ENCODE assay signal across 1 cellular context in the genomic region with DNA sequence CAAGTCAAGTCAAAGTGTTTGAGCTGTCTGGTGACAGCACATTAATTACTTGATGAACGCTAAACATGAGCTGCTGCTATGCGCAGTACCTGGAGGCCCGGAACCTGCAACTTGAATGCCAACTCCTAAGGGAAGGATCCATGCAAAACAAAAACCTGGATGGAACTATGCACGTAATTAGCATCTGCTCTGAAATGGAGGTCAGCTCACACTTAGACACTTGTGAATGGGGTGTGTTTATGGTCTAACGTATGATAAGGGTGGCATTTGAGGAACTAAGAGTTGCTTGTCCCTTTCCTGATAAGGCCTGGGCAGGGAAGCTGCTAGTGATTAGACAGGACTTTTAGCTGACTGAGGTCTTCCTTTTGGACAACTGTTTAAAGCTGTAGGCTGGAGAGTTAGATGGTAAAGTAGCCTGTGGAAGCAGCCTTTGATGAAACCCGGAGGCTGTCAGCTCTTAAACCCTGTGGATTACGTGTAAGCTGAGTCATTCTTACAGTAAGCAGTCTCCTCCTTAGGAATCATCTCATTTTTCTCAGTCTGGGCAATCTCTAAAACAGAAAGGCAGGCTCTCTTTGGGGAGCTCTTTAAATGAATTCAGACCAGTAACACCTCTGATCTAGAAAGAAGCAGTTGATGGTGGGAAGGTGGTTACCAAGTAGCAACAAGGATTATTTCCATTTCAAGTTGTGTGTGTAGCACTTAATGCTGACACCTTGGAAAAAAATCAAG.
TF ChIP-seq lines count a peak whose summit lies in the region.

No MANE protein-coding gene starts in this region.

TF ChIP-seq in GM12878, 131 proteins besides CTCF, POLR2A, EP300 and RAD21 (continued from another document):
- TF ChIP-seq JUND (IDR thresholded peaks at IDR 0.05; ENCODE audit: low read depth, low read length), result no peak
- TF ChIP-seq GABPA (IDR thresholded peaks at IDR 0.05; ENCODE audit: low read depth), result no peak
- TF ChIP-seq ESRRA (IDR thresholded peaks at IDR 0.05; ENCODE audit: low read length), result no peak
- no peak for TF ChIP-seq KLF5 (IDR thresholded peaks at IDR 0.05; ENCODE audit: partially characterized antibody)
- TF ChIP-seq, protein P1, sequence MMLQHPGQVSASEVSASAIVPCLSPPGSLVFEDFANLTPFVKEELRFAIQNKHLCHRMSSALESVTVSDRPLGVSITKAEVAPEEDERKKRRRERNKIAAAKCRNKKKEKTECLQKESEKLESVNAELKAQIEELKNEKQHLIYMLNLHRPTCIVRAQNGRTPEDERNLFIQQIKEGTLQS (IDR thresholded peaks at IDR 0.05; ENCODE audit: borderline replicate concordance, extremely low read depth, low read depth, low read length), result no peak
- TF ChIP-seq BHLHE40 (IDR thresholded peaks at IDR 0.05; ENCODE audit: borderline replicate concordance in 1 of 2, low read depth in 2 of 2, low read length in 1 of 2), result no peak
- no peak for TF ChIP-seq FOS (IDR thresholded peaks at IDR 0.05; ENCODE audit: borderline replicate concordance, extremely low read depth, insufficient read length)
- TF ChIP-seq EGR1 (IDR thresholded peaks at IDR 0.05; ENCODE audit: borderline replicate concordance in 1 of 2, low read depth in 2 of 2, low read length in 2 of 2), result no peak
- TF ChIP-seq, protein P2, sequence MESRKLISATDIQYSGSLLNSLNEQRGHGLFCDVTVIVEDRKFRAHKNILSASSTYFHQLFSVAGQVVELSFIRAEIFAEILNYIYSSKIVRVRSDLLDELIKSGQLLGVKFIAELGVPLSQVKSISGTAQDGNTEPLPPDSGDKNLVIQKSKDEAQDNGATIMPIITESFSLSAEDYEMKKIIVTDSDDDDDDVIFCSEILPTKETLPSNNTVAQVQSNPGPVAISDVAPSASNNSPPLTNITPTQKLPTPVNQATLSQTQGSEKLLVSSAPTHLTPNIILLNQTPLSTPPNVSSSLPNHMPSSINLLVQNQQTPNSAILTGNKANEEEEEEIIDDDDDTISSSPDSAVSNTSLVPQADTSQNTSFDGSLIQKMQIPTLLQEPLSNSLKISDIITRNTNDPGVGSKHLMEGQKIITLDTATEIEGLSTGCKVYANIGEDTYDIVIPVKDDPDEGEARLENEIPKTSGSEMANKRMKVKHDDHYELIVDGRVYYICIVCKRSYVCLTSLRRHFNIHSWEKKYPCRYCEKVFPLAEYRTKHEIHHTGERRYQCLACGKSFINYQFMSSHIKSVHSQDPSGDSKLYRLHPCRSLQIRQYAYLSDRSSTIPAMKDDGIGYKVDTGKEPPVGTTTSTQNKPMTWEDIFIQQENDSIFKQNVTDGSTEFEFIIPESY (IDR thresholded peaks at IDR 0.05), result no peak
- no peak for TF ChIP-seq MYC (IDR thresholded peaks at IDR 0.05; ENCODE audit: insufficient read depth, insufficient read length, insufficient replicate concordance, low read length, severe bottlenecking)
